Comparison of ENCODE assay signal across 18 cellular contexts in genomic region chr1:45542591-45542990, GRCh38. TPM values are rescaled to one million over a fixed set of nuclear protein-coding genes. Genes with fewer than 3 reads are reported as not detected.
DNase-seq lines count a peak whose midpoint lies in the region; ATAC-seq, FAIRE-seq and TF ChIP-seq lines count a peak whose summit lies in the region.
"Had no signal": no experiment of that assay in that cellular context is flagged by ENCODE, and none has a peak within 500 bp of the region (broad histone marks: within the 10 kb centered on the region; RNA-seq: fewer than 3 reads in every experiment).

No MANE protein-coding gene starts in this region.

- H3K14ac ChIP-seq in IMR-90 (replicated peaks; ENCODE audit: low read depth, low read length), result no peak overlapping the region
- no peak overlapping the region for H3K14ac ChIP-seq in mesenchymal stem cell (ENCODE audit: low read length in 2 of 2)

- H3K9me1 ChIP-seq in IMR-90 (ENCODE audit: insufficient read depth, low read length), result no peaks in the 10 kb centered on the region

- H3K36me3 ChIP-seq in IMR-90 (ENCODE audit: control insufficient read depth, insufficient read depth, low read length) (no peaks in the 10 kb centered on the region), duodenal mucosa (ENCODE audit: control insufficient read depth in 1 of 2, insufficient read depth in 2 of 2, low read length in 2 of 2) (no peaks in the 10 kb centered on the region), mesenchymal stem cell (ENCODE audit: control insufficient read depth in 1 of 2, insufficient read depth in 2 of 2, low read depth in 1 of 2, low read length in 2 of 2) (no peaks in the 10 kb centered on the region)
- H3K36me3 ChIP-seq: thyroid gland had no signal

- in situ Hi-C loops in IMR-90 (cut with MboI; ENCODE audit: low sequenced_read_pairs), result no loop called here

- H2BK15ac ChIP-seq in IMR-90 (ENCODE audit: low read depth, low read length), result no peak overlapping the region
- no peak overlapping the region for H2BK15ac ChIP-seq in mesenchymal stem cell (ENCODE audit: low read depth, poor library complexity, severe bottlenecking)

- H3K56ac ChIP-seq in IMR-90 (ENCODE audit: extremely low read depth, insufficient read depth, low read length), result no peak overlapping the region

- H3K4ac ChIP-seq in IMR-90 (ENCODE audit: low read depth, low read length) (no peak overlapping the region), mesenchymal stem cell (ENCODE audit: low read depth in 1 of 2, low read length in 2 of 2) (no peak overlapping the region)

- H3K4me2 ChIP-seq in A549 (peak overlapping the region; percentile 54), IMR-90 (ENCODE audit: low read depth, low read length) (no peak overlapping the region), mesenchymal stem cell (ENCODE audit: low read length, poor library complexity, severe bottlenecking) (no peak overlapping the region)

- TF ChIP-seq RAD21 in A549 (conservative IDR thresholded peaks at IDR 0.05 in 1 of 2, IDR thresholded peaks at IDR 0.05 in 1 of 2), result no peak
- TF ChIP-seq RAD21 in IMR-90 (IDR thresholded peaks at IDR 0.05; ENCODE audit: low read length), result no peak

- H4K5ac ChIP-seq in IMR-90 (ENCODE audit: low read depth, low read length), result no peak overlapping the region

- H3K23ac ChIP-seq in IMR-90 (ENCODE audit: low read depth, low read length) (0 out of 2 replicates have a peak overlapping the region, but pooled peaks have one; percentile 11), mesenchymal stem cell (ENCODE audit: low read length in 2 of 2) (no peak overlapping the region)

- no peak for FAIRE-seq in A549 (lab: Jason Lieb, UNC)
- FAIRE-seq: endometrium, frontal cortex had no signal

- peaks cover 2% of the 10 kb centered on the region; the same call in 1 of the 2 replicates for H3K27me3 ChIP-seq in IMR-90 (ENCODE audit: control insufficient read depth, insufficient read depth, low read length)
- no peaks in the 10 kb centered on the region for H3K27me3 ChIP-seq in duodenal mucosa (ENCODE audit: control insufficient read depth in 1 of 2, insufficient read depth in 2 of 2, low read length in 2 of 2)
- H3K27me3 ChIP-seq in mesenchymal stem cell (ENCODE audit: control insufficient read depth in 1 of 2, insufficient read depth in 1 of 2, low read length in 2 of 2), result no peaks in the 10 kb centered on the region
- H3K27me3 ChIP-seq: thyroid gland had no signal

- H2BK120ac ChIP-seq in IMR-90 (ENCODE audit: low read depth, low read length) (no peak overlapping the region), mesenchymal stem cell (ENCODE audit: low read depth, low read length) (no peak overlapping the region)

- no peaks in the 10 kb centered on the region for H4K20me1 ChIP-seq in IMR-90 (ENCODE audit: insufficient read depth, low read length)

- no peak overlapping the region for H2AK5ac ChIP-seq in IMR-90 (ENCODE audit: low read depth, low read length)
- no peak overlapping the region for H2AK5ac ChIP-seq in mesenchymal stem cell (ENCODE audit: low read length, severe bottlenecking)

- no peak overlapping the region for H2AK9ac ChIP-seq in IMR-90 (replicated peaks; ENCODE audit: low read depth, low read length, poor library complexity)

- TF ChIP-seq EP300 in A549 (IDR thresholded peaks at IDR 0.05), result no peak

- H4K91ac ChIP-seq in IMR-90 (ENCODE audit: insufficient read depth, low read depth, low read length) (no peak overlapping the region), mesenchymal stem cell (ENCODE audit: low read length) (no peak overlapping the region)

- H2BK12ac ChIP-seq in mesenchymal stem cell (ENCODE audit: low read length in 2 of 2), result no peak overlapping the region

- no peak for TF ChIP-seq POLR2A in A549 (IDR thresholded peaks at IDR 0.05; ENCODE audit: low read length)
- no peak for TF ChIP-seq POLR2A in IMR-90 (IDR thresholded peaks at IDR 0.05; ENCODE audit: low read depth, low read length)

- H3K9ac ChIP-seq in IMR-90 (ENCODE audit: low read depth, low read length) (no peak overlapping the region), duodenal mucosa (ENCODE audit: low read depth in 1 of 2, low read length in 2 of 2) (no peak overlapping the region), mesenchymal stem cell (ENCODE audit: low read length) (no peak overlapping the region)

- no peak for DNase-seq in A549 (ENCODE audit: low read depth in 1 of 2, low spot score in 1 of 2)
- DNase-seq in IMR-90, result no peak
- DNase-seq in mesenchymal stem cell, result no peak
- DNase-seq in SW 1271 (lab: John Stamatoyannopoulos, UW), result no peak
- no peak for DNase-seq in NK-92 (lab: John Stamatoyannopoulos, UW; ENCODE audit: unreplicated experiment)
- no peak for DNase-seq in NCI-H524 treated with DMSO at 0.1 percent for 48 hours (lab: John Stamatoyannopoulos, UW)
- no peak for DNase-seq in COLO829 (ENCODE audit: low spot score)
- DNase-seq: activated CD4-positive, alpha-beta T cell treated with anti-CD3 and anti-CD28 coated beads for 48 hours; activated naive CD8-positive, alpha-beta T cell treated with anti-CD3 and anti-CD28 coated beads for 36 hours; activated T-cell treated with anti-CD3 and anti-CD28 coated beads for 4 hours; caudate nucleus; NCI-H1930; NCI-H748 treated with DMSO at 0.1 percent for 48 hours; thyroid gland had no signal

- H2BK20ac ChIP-seq in IMR-90 (ENCODE audit: low read depth, low read length), result no peak overlapping the region

- H3K18ac ChIP-seq in IMR-90 (ENCODE audit: low read depth, low read length), result no peak overlapping the region
- H3K18ac ChIP-seq in mesenchymal stem cell (ENCODE audit: low read depth in 1 of 2, low read length in 2 of 2), result no peak overlapping the region

- H4K8ac ChIP-seq in IMR-90 (ENCODE audit: low read depth in 2 of 2, low read length in 2 of 2), result no peak overlapping the region
- no peak overlapping the region for H4K8ac ChIP-seq in mesenchymal stem cell (ENCODE audit: low read length)

- ATAC-seq in A549, result no peak; a peak in 1 of 6 replicates
- no peak for ATAC-seq in IMR-90 (ENCODE audit: low read depth)

- H2BK5ac ChIP-seq in IMR-90 (ENCODE audit: low read depth, low read length, poor library complexity, severe bottlenecking), result no peak overlapping the region
- H2BK5ac ChIP-seq in mesenchymal stem cell (ENCODE audit: low read depth, low read length, poor library complexity, severe bottlenecking), result peak overlapping the region; percentile 38

- WGBS in A549 (ENCODE audit: missing lambda C conversion rate), result 51% methylated on average over 4 of the region's 4 CpGs
- WGBS in IMR-90 (ENCODE audit: extremely low coverage in 2 of 2, insufficient read length in 1 of 2), 2 experiments, result no CpG with 5 or more reads among the region's 4 CpGs
- 90% methylated on average over 4 of the region's 4 CpGs for WGBS in mesenchymal stem cell

- intact Hi-C loops in IMR-90 (cut with micrococcal nuclease), result no loop called here

- CTCF ChIA-PET in A549 (lab: Yijun Ruan, JAX), result interaction anchor here (1.0 to 1.4 kb wide), 2 partner anchors 9 to 30 kb away, joined by 3 to 4 read pairs; no protein-coding TSS in a partner anchor
- CTCF ChIA-PET in IMR-90 (lab: Yijun Ruan, JAX), result no interaction called here

- H3K4me1 ChIP-seq in A549 (peaks cover 8% of the 10 kb centered on the region; the same call in 2 of the 3 replicates), IMR-90 (ENCODE audit: control insufficient read depth, insufficient read depth, low read length) (no peaks in the 10 kb centered on the region), duodenal mucosa (ENCODE audit: control insufficient read depth in 1 of 2, insufficient read depth in 2 of 2, low read length in 2 of 2) (peaks cover 27 to 34% of the 10 kb centered on the region in 2 donors), mesenchymal stem cell (ENCODE audit: control insufficient read depth, insufficient read depth, low read depth, low read length) (no peaks in the 10 kb centered on the region)

- no peak overlapping the region for H3K4me3 ChIP-seq in A549
- H3K4me3 ChIP-seq in IMR-90 (ENCODE audit: insufficient read depth, low read depth, low read length), result no peak overlapping the region
- no peak overlapping the region for H3K4me3 ChIP-seq in duodenal mucosa (ENCODE audit: low read depth in 1 of 2, low read length in 2 of 2)
- no peak overlapping the region for H3K4me3 ChIP-seq in mesenchymal stem cell (ENCODE audit: insufficient read depth in 1 of 2, low read depth in 1 of 2, low read length in 2 of 2)
- H3K4me3 ChIP-seq: thyroid gland had no signal

- H3K79me1 ChIP-seq in IMR-90 (ENCODE audit: low read depth in 1 of 2, low read length in 2 of 2), result no peaks in the 10 kb centered on the region
- no peaks in the 10 kb centered on the region for H3K79me1 ChIP-seq in mesenchymal stem cell (replicated peaks; ENCODE audit: low read length, poor library complexity, severe bottlenecking)

- POLR2A ChIA-PET in A549 (lab: Yijun Ruan, JAX), result interaction anchor here (0.7 kb wide), 1 partner anchor 91 kb away, joined by 3 read pairs; no protein-coding TSS in a partner anchor
- POLR2A ChIA-PET in IMR-90 (lab: Charles Lee; ENCODE audit: unreplicated experiment), result interaction anchor here (0.6 kb wide), 1 partner anchor 12 kb away, joined by 16 read pairs; no protein-coding TSS in a partner anchor

- dilution Hi-C loops in IMR-90 (cut with HindIII; ENCODE audit: low sequenced_read_pairs, unreplicated experiment), result no loop called here

- BruUV-seq in IMR-90 (replicated peaks; lab: Mats Ljungman, UMichigan), result no TSS peak

- TF ChIP-seq CTCF in A549 (IDR thresholded peaks at IDR 0.05), result no peak
- no peak for TF ChIP-seq CTCF in IMR-90 (conservative IDR thresholded peaks at IDR 0.05; ENCODE audit: low read depth, low read length)

- H3K27ac ChIP-seq in A549 (peak overlapping the region in 1 of 2 experiments; percentile 29; a peak in 2 of 6 replicates), IMR-90 (ENCODE audit: insufficient read depth, low read length) (no peak overlapping the region), duodenal mucosa (ENCODE audit: low read depth, low read length) (peak overlapping the region; percentile 17), mesenchymal stem cell (ENCODE audit: low read length, poor library complexity, severe bottlenecking) (no peak overlapping the region)
- H3K27ac ChIP-seq: HL-60, thyroid gland had no signal

- H3K9me3 ChIP-seq in A549, result no peaks in the 10 kb centered on the region
- H3K9me3 ChIP-seq in IMR-90 (ENCODE audit: control insufficient read depth, insufficient read depth, low read length), result no peaks in the 10 kb centered on the region
- no peaks in the 10 kb centered on the region for H3K9me3 ChIP-seq in duodenal mucosa (ENCODE audit: control insufficient read depth in 1 of 2, low read length in 2 of 2)
- H3K9me3 ChIP-seq in mesenchymal stem cell (ENCODE audit: control insufficient read depth, low read length), result no peaks in the 10 kb centered on the region
- H3K9me3 ChIP-seq: thyroid gland had no signal

- no peak overlapping the region for H2AFZ ChIP-seq in IMR-90 (replicated peaks; ENCODE audit: low read length, poor library complexity)
- H2AFZ ChIP-seq in mesenchymal stem cell (ENCODE audit: low read depth, low read length), result no peak overlapping the region

RNA-seq across cellular contexts. Expression of gene AKR1A1, which starts 8.0 kb away (rescaled TPM):
- polyA plus RNA-seq in A549 (2011; rRNA removed) (110 and 139 TPM in 2 replicates), A549 (2017; fragmentation: RNase III; extraction: RNeasy Plus Mini Kit Qiagen cat#74134 plus additional on column Dnase treatment) (77.3 to 92.8 TPM (median 89.0 TPM) in 3 replicates), IMR-90 (2012; rRNA removed) (141 and 144 TPM in 2 replicates)
- 116 and 122 TPM in 2 replicates for polyA plus RNA-seq in A549 (2012; cell fraction: cytosol; rRNA removed)
- polyA plus RNA-seq in A549 (2012; cell fraction: nucleus; rRNA removed), result 105 and 119 TPM in 2 replicates
- 110 and 117 TPM in 2 replicates for polyA minus RNA-seq in A549 (2011; rRNA and poly(A)+ RNA removed)
- 122 and 151 TPM in 2 replicates for total RNA-seq in IMR-90 (2012; rRNA removed)
- polyA plus RNA-seq in IMR-90 (2012; cell fraction: cytosol; rRNA removed), result 162 and 164 TPM in 2 replicates
- polyA plus RNA-seq in IMR-90 (2012; cell fraction: nucleus; rRNA removed; ENCODE audit: low replicate concordance), result 137 and 158 TPM in 2 replicates
- polyA plus RNA-seq in mesenchymal stem cell (2013, experiment 1 of 2), result 163 TPM
- 181 TPM for polyA plus RNA-seq in mesenchymal stem cell (2013, experiment 2 of 2)

RNA-seq across cellular contexts. Expression of gene PRDX1, which starts 20.9 kb away (rescaled TPM):
- polyA plus RNA-seq in A549 (2011; rRNA removed) (2,329 and 2,391 TPM in 2 replicates), A549 (2017; fragmentation: RNase III; extraction: RNeasy Plus Mini Kit Qiagen cat#74134 plus additional on column Dnase treatment) (2,513 to 2,709 TPM (median 2,555 TPM) in 3 replicates), IMR-90 (2012; rRNA removed) (530 and 612 TPM in 2 replicates)
- polyA plus RNA-seq in A549 (2012; cell fraction: cytosol; rRNA removed), result 1,294 and 1,330 TPM in 2 replicates
- 406 and 749 TPM in 2 replicates for polyA plus RNA-seq in A549 (2012; cell fraction: nucleus; rRNA removed)
- polyA minus RNA-seq in A549 (2011; rRNA and poly(A)+ RNA removed), result 487 and 549 TPM in 2 replicates
- 875 and 883 TPM in 2 replicates for total RNA-seq in IMR-90 (2012; rRNA removed)
- polyA plus RNA-seq in IMR-90 (2012; cell fraction: cytosol; rRNA removed), result 215 and 360 TPM in 2 replicates
- 38.8 and 276 TPM in 2 replicates for polyA plus RNA-seq in IMR-90 (2012; cell fraction: nucleus; rRNA removed; ENCODE audit: low replicate concordance)
- 543 TPM for polyA plus RNA-seq in mesenchymal stem cell (2013, experiment 1 of 2)
- 562 TPM for polyA plus RNA-seq in mesenchymal stem cell (2013, experiment 2 of 2)

RNA-seq across cellular contexts. Expression of gene NASP, which starts 41.2 kb away (rescaled TPM):
- polyA plus RNA-seq in A549 (2011; rRNA removed) (101 and 139 TPM in 2 replicates), A549 (2017; fragmentation: RNase III; extraction: RNeasy Plus Mini Kit Qiagen cat#74134 plus additional on column Dnase treatment) (262 to 273 TPM (median 272 TPM) in 3 replicates), IMR-90 (2012; rRNA removed) (98.2 and 124 TPM in 2 replicates)
- 129 and 138 TPM in 2 replicates for polyA plus RNA-seq in A549 (2012; cell fraction: cytosol; rRNA removed)
- 108 and 124 TPM in 2 replicates for polyA plus RNA-seq in A549 (2012; cell fraction: nucleus; rRNA removed)
- polyA minus RNA-seq in A549 (2011; rRNA and poly(A)+ RNA removed), result 42.9 and 82.8 TPM in 2 replicates
- 56.6 and 85.0 TPM in 2 replicates for total RNA-seq in IMR-90 (2012; rRNA removed)
- polyA plus RNA-seq in IMR-90 (2012; cell fraction: cytosol; rRNA removed), result 38.2 and 66.5 TPM in 2 replicates
- 47.5 and 89.7 TPM in 2 replicates for polyA plus RNA-seq in IMR-90 (2012; cell fraction: nucleus; rRNA removed; ENCODE audit: low replicate concordance)
- 45.8 TPM for polyA plus RNA-seq in mesenchymal stem cell (2013, experiment 1 of 2)
- polyA plus RNA-seq in mesenchymal stem cell (2013, experiment 2 of 2), result 43.1 TPM

RNA-seq across cellular contexts. Expression of gene MMACHC, which starts 42.5 kb away (rescaled TPM):
- polyA plus RNA-seq in A549 (2011; rRNA removed) (2.3 and 2.7 TPM in 2 replicates), A549 (2017; fragmentation: RNase III; extraction: RNeasy Plus Mini Kit Qiagen cat#74134 plus additional on column Dnase treatment) (3.0 to 4.0 TPM (median 3.6 TPM) in 3 replicates), IMR-90 (2012; rRNA removed) (2.8 and 4.1 TPM in 2 replicates)
- polyA plus RNA-seq in A549 (2012; cell fraction: cytosol; rRNA removed), result 1.3 and 1.4 TPM in 2 replicates
- polyA plus RNA-seq in A549 (2012; cell fraction: nucleus; rRNA removed), result 1.5 and 1.7 TPM in 2 replicates
- 10.8 and 15.0 TPM in 2 replicates for polyA minus RNA-seq in A549 (2011; rRNA and poly(A)+ RNA removed)
- 5.2 and 6.4 TPM in 2 replicates for total RNA-seq in IMR-90 (2012; rRNA removed)
- polyA plus RNA-seq in IMR-90 (2012; cell fraction: cytosol; rRNA removed), result 3.2 and 3.3 TPM in 2 replicates
- polyA plus RNA-seq in IMR-90 (2012; cell fraction: nucleus; rRNA removed; ENCODE audit: low replicate concordance), result 1.3 and 2.0 TPM in 2 replicates
- polyA plus RNA-seq in mesenchymal stem cell (2013, experiment 1 of 2), result 4.6 TPM
- 5.7 TPM for polyA plus RNA-seq in mesenchymal stem cell (2013, experiment 2 of 2)

RNA-seq across cellular contexts. Expression of gene CCDC163, which starts 42.7 kb away (rescaled TPM):
- polyA plus RNA-seq in A549 (2011; rRNA removed), result 4.0 and 5.3 TPM in 2 replicates
- 1.8 and 2.0 TPM in 2 replicates for polyA plus RNA-seq in A549 (2012; cell fraction: cytosol; rRNA removed)
- polyA plus RNA-seq in A549 (2012; cell fraction: nucleus; rRNA removed), result 3.0 and 4.2 TPM in 2 replicates
- polyA plus RNA-seq in A549 (2017; fragmentation: RNase III; extraction: RNeasy Plus Mini Kit Qiagen cat#74134 plus additional on column Dnase treatment), result 1.8 to 2.6 TPM (median 2.4 TPM) in 3 replicates
- polyA minus RNA-seq in A549 (2011; rRNA and poly(A)+ RNA removed), result 2.9 and 3.4 TPM in 2 replicates
- 0.28 and 0.54 TPM in 2 replicates for total RNA-seq in IMR-90 (2012; rRNA removed)
- polyA plus RNA-seq in IMR-90 (2012; rRNA removed), result 0.89 and 1.0 TPM in 2 replicates
- polyA plus RNA-seq in IMR-90 (2012; cell fraction: cytosol; rRNA removed), result 0.75 and 1.0 TPM in 2 replicates
- 0.99 and 1.0 TPM in 2 replicates for polyA plus RNA-seq in IMR-90 (2012; cell fraction: nucleus; rRNA removed; ENCODE audit: low replicate concordance)
- 1.6 TPM for polyA plus RNA-seq in mesenchymal stem cell (2013, experiment 1 of 2)
- polyA plus RNA-seq in mesenchymal stem cell (2013, experiment 2 of 2), result 1.9 TPM
